Comparison of ENCODE assay signal across 12 cellular contexts in the genomic region with DNA sequence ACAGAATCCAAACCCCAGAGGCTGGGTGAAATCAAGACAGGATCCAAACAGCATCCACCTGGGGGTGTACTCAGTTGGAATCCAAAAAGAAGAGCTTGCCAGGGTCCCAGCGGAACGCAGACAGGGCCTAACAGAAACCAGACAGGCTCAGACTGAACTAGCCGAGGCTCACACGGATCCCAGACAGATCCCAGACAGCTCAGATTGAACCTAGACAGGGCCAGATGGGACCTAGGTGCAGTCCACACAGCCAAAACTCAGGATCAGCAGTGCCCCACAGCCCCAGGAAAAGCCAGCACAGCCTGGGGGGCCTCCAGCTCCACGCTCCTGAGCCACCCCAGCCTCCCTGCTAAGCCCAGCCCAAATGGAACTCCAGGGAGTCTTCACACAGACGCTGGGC. TPM values are rescaled to one million over a fixed set of nuclear protein-coding genes. Genes with fewer than 3 reads are reported as not detected.
"Had no signal": no experiment of that assay in that cellular context is flagged by ENCODE, and none has a peak within 500 bp of the region (broad histone marks: within the 10 kb centered on the region; RNA-seq: fewer than 3 reads in every experiment).

No MANE protein-coding gene starts in this region.

- FAIRE-seq: bronchial epithelial cell had no signal

- H3K9me3 ChIP-seq: mucosa of descending colon had no signal

- DNase-seq: activated CD4-positive, alpha-beta memory T cell treated with anti-CD3 and anti-CD28 coated beads for 36 hours; activated CD4-positive, alpha-beta T cell treated with anti-CD3 and anti-CD28 coated beads for 1 hour; activated effector memory CD4-positive, alpha-beta T cell treated with anti-CD3 and anti-CD28 coated beads, Interleukin-2, amount 50 U/mL, for 16 hours; activated T-cell treated with anti-CD3 and anti-CD28 coated beads, Interleukin-2, amount 50 U/mL, for 4 hours; immature natural killer cell; left colon; mucosa of descending colon; naive thymus-derived CD8-positive, alpha-beta T cell; occipital lobe had no signal

- H3K4me3 ChIP-seq: lung, mucosa of descending colon had no signal

- ATAC-seq: activated naive CD4-positive, alpha-beta T cell treated with anti-CD3 and anti-CD28 coated beads, Interleukin-2, amount 50 U/mL, for 72 hours; activated T-cell treated with anti-CD3 and anti-CD28 coated beads, Interleukin-2, amount 50 U/mL, for 4 hours; left colon; mucosa of descending colon; naive thymus-derived CD8-positive, alpha-beta T cell had no signal

RNA-seq across cellular contexts. Expression of gene STX1B, which starts 7.6 kb away (rescaled TPM):
- polyA plus RNA-seq: immature natural killer cell had no signal

RNA-seq across cellular contexts. Expression of gene HSD3B7, which starts 17.8 kb away (rescaled TPM):
- polyA plus RNA-seq: immature natural killer cell had no signal
